In the genomic region with DNA sequence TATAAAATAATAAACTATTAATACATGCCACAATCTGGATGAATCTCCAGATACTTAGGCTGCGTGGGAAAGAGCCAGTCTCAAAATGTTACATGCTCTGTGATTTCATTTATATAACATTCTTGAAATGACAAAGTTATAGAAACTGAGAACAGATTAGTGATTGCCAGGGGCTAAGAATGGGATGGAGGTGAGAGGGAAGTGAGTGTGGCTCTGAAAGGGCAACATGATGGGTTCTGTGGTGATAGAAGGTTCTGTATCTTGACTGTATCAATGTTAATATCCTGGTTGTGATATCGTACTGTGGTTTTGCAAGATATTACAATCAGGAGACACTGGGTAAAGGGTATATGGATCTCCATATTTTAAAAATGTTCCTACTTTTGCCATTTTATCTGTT, we compare ENCODE assay signal across 15 cellular contexts.
"Had no signal": no experiment of that assay in that cellular context is flagged by ENCODE, and none has a peak within 500 bp of the region (broad histone marks: within the 10 kb centered on the region; RNA-seq: fewer than 3 reads in every experiment).

No MANE protein-coding gene starts in this region.

- H3K36me3 ChIP-seq: tibial artery, vagina had no signal

- H3K27ac Mint-ChIP-seq: naive B cell, progenitor cell of endocrine pancreas had no signal

- H3K4me3 Mint-ChIP-seq: naive B cell had no signal

- H3K27ac ChIP-seq: body of pancreas, heart left ventricle, tibial artery, vagina had no signal

- H3K4me1 ChIP-seq: body of pancreas, tibial artery, vagina had no signal

- ATAC-seq: body of pancreas, heart left ventricle, right cardiac atrium, SK-N-SH treated with all-trans-retinoic acid at 6 μM for 48 hours had no signal

- H3K27me3 ChIP-seq: body of pancreas, heart left ventricle, tibial artery, vagina had no signal

- H3K9me3 ChIP-seq: body of pancreas, heart left ventricle, tibial artery, vagina had no signal

- H3K27me3 Mint-ChIP-seq: naive B cell, progenitor cell of endocrine pancreas had no signal

- DNase-seq: activated CD4-positive, alpha-beta T cell treated with anti-CD3 and anti-CD28 coated beads, Interleukin-2, amount 50 U/mL, for 48 hours; activated CD4-positive, CD25-positive, alpha-beta regulatory T cell; activated CD8-positive, alpha-beta memory T cell treated with anti-CD3 and anti-CD28 coated beads, Interleukin-2, amount 50 U/mL, for 48 hours; activated gamma-delta T cell; body of pancreas; central memory CD4-positive, alpha-beta T cell; effector memory CD4-positive, alpha-beta T cell; heart left ventricle; naive B cell; right cardiac atrium; small intestine; tibial artery had no signal

- H3K4me3 ChIP-seq: body of pancreas, heart left ventricle, tibial artery, vagina had no signal

- H3K36me3 Mint-ChIP-seq: naive B cell had no signal
